Comparison of ENCODE assay signal across 11 cellular contexts in the genomic region with DNA sequence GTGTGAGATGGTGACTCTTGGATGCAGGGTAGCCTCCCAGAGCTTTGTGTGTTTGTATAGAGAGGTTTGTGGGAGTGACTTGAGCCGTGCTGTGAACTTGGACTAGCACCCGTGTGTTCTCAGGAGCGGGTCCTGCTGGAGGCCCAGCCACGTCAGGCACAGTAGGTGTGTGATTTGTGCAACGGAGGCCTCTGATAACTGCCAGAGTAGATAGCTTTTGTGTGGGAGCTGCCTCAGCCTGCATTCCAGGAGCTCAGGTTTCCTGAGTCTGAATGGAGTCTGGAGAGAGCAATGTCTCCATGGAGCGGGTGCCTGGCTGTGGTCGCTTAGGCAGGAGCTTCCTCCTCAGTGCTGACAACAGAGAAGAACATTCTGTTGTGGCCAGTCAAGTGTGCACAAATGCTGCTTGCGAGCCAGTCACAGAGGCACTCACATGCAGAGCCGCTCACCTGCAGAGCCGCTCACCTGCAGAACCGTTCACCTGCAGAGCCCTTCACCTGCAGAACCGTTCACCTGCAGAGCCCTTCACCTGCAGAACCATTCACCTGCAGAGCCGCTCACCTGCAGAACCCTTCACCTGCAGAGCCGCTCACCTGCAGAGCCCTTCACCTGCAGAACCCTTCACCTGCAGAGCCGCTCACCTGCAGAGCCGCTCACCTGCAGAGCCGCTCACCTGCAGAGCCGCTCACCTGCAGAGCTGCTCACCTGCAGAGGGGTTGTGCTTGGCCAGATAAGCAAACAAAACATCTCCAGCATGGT. TPM values are rescaled to one million over a fixed set of nuclear protein-coding genes. Genes with fewer than 3 reads are reported as not detected.
A peak's percentile ranks its signal among the peaks of the same experiment; 100 is the strongest.
DNase-seq lines count a peak whose midpoint lies in the region; TF ChIP-seq lines count a peak whose summit lies in the region.
"Had no signal": no experiment of that assay in that cellular context is flagged by ENCODE, and none has a peak within 500 bp of the region (broad histone marks: within the 10 kb centered on the region; RNA-seq: fewer than 3 reads in every experiment).

No MANE protein-coding gene starts in this region.

- peaks cover 14% of the 10 kb centered on the region for H3K4me1 ChIP-seq in ectodermal cell (ENCODE audit: control insufficient read depth, insufficient read depth, low read length)
- no peaks in the 10 kb centered on the region for H3K4me1 ChIP-seq in tibial artery

- no peaks in the 10 kb centered on the region for H3K9me3 ChIP-seq in ectodermal cell (ENCODE audit: control insufficient read depth, low read length)
- no peaks in the 10 kb centered on the region for H3K9me3 ChIP-seq in tibial artery

- H3K36me3 Mint-ChIP-seq in nephron (ENCODE audit: low read depth): peaks cover 24% of the 10 kb centered on the region

- TF ChIP-seq CTCF in nephron (IDR thresholded peaks at IDR 0.05; ENCODE audit: unreplicated experiment in 3 of 3): no peak
- no peak for TF ChIP-seq CTCF in GM20000 (IDR thresholded peaks at IDR 0.05; ENCODE audit: extremely low read depth, missing control alignments)
- TF ChIP-seq CTCF in GM10266 (IDR thresholded peaks at IDR 0.05; ENCODE audit: control insufficient read depth, insufficient read depth, low read depth, missing control alignments): no peak
- TF ChIP-seq CTCF in tibial artery (IDR thresholded peaks at IDR 0.05): no peak

- peaks cover 24% of the 10 kb centered on the region for H3K4me1 Mint-ChIP-seq in nephron
- H3K4me1 Mint-ChIP-seq: activated CD8-positive, alpha-beta memory T cell treated with anti-CD3 and anti-CD28 coated beads, Interleukin-2, amount 10 ng/mL, durations not matched to agents 7 days and 5 days had no signal

- peak overlapping the region; percentile 89 to 93 (median 90) for H3K27ac Mint-ChIP-seq in nephron
- H3K27ac Mint-ChIP-seq: activated CD8-positive, alpha-beta memory T cell treated with anti-CD3 and anti-CD28 coated beads, Interleukin-2, amount 10 ng/mL, durations not matched to agents 7 days and 5 days had no signal

- H3K9me3 Mint-ChIP-seq in nephron: no peaks in the 10 kb centered on the region

- H3K27ac ChIP-seq in ectodermal cell (ENCODE audit: insufficient read depth, low read depth, low read length, poor library complexity, severe bottlenecking) (peak overlapping the region; percentile 78), tibial artery (no peak overlapping the region)

- H3K4me3 Mint-ChIP-seq in nephron: peak overlapping the region in 1 of 3 experiments; percentile 35
- H3K4me3 Mint-ChIP-seq: activated CD8-positive, alpha-beta memory T cell treated with anti-CD3 and anti-CD28 coated beads, Interleukin-2, amount 10 ng/mL, durations not matched to agents 7 days and 5 days had no signal

- intact Hi-C loops in tibial artery (cut with DNase I; ENCODE audit: low total_unique reads): no loop called here

- H3K4me3 ChIP-seq in ectodermal cell (ENCODE audit: insufficient read depth, low read depth, low read length) (no peak overlapping the region), tibial artery (no peak overlapping the region)

- WGBS in ectodermal cell, 2 experiments: 57 to 60% methylated on average over 18 of the region's 18 CpGs

- H3K27me3 Mint-ChIP-seq in nephron (ENCODE audit: low read depth): no peaks in the 10 kb centered on the region
- H3K27me3 Mint-ChIP-seq: activated CD8-positive, alpha-beta memory T cell treated with anti-CD3 and anti-CD28 coated beads, Interleukin-2, amount 10 ng/mL, durations not matched to agents 7 days and 5 days had no signal

- H3K36me3 ChIP-seq in ectodermal cell (ENCODE audit: control insufficient read depth, insufficient read depth, low read length): no peaks in the 10 kb centered on the region
- peaks cover 0 to 14% (median 0%) of the 10 kb centered on the region in 3 donors for H3K36me3 ChIP-seq in tibial artery

- peak; percentile 79 for DNase-seq in DMS53 (lab: John Stamatoyannopoulos, UW)
- peak; percentile 59 for DNase-seq in NCI-H187 treated with DMSO at 0.1 percent for 48 hours (lab: John Stamatoyannopoulos, UW)
- no peak for DNase-seq in GM20000 (ENCODE audit: low spot score)
- DNase-seq in GM10266 (ENCODE audit: extremely low spot score): no peak
- no peak for DNase-seq in stimulated activated CD8-positive, alpha-beta memory T cell treated with anti-CD3 and anti-CD28 coated beads, Interleukin-4, amount 100 ng/mL, for 48 hours
- DNase-seq in tibial artery: no peak
- DNase-seq: activated CD8-positive, alpha-beta memory T cell treated with anti-CD3 and anti-CD28 coated beads, Interleukin-2, amount 10 ng/mL, durations not matched to agents 7 days and 5 days; dermis blood vessel endothelial cell; Karpas-422 had no signal

- H3K27me3 ChIP-seq in ectodermal cell (ENCODE audit: control insufficient read depth, insufficient read depth, low read length, poor library complexity, severe bottlenecking) (no peaks in the 10 kb centered on the region), tibial artery (no peaks in the 10 kb centered on the region)

RNA-seq across cellular contexts. Expression of gene TFDP1, which starts 32.6 kb away (rescaled TPM):
- 118 TPM for polyA plus RNA-seq in ectodermal cell (2013, experiment 1 of 4)
- 108 TPM for polyA plus RNA-seq in ectodermal cell (2013, experiment 2 of 4)
- polyA plus RNA-seq in ectodermal cell (2013, experiment 3 of 4): 92.3 TPM
- polyA plus RNA-seq in ectodermal cell (2013, experiment 4 of 4): 96.5 TPM

RNA-seq across cellular contexts. Expression of gene ATP4B, which starts 40.8 kb away (rescaled TPM):
- polyA plus RNA-seq in ectodermal cell (2013, experiment 1 of 4): not detected
- not detected for polyA plus RNA-seq in ectodermal cell (2013, experiment 2 of 4)
- polyA plus RNA-seq in ectodermal cell (2013, experiment 3 of 4): not detected
- polyA plus RNA-seq in ectodermal cell (2013, experiment 4 of 4): not detected

RNA-seq across cellular contexts. Expression of gene GRK1, which starts 49.8 kb away (rescaled TPM):
- polyA plus RNA-seq in ectodermal cell (2013, experiment 1 of 4): 0.69 TPM
- polyA plus RNA-seq in ectodermal cell (2013, experiment 2 of 4): 1.3 TPM
- 0.43 TPM for polyA plus RNA-seq in ectodermal cell (2013, experiment 3 of 4)
- polyA plus RNA-seq in ectodermal cell (2013, experiment 4 of 4): 0.24 TPM

Comparison
In these comparisons a context has a peak if more than half of its experiments do, and no peak if none do; other contexts are left out.
1. DNase-seq: peak in DMS53 (single experiment) and NCI-H187 treated with DMSO at 0.1 percent for 48 hours (single experiment); none in GM20000 (single experiment), GM10266 (single experiment), stimulated activated CD8-positive, alpha-beta memory T cell treated with anti-CD3 and anti-CD28 coated beads, Interleukin-4, amount 100 ng/mL, for 48 hours (single experiment) and tibial artery (0 of 2).